In the genomic region with DNA sequence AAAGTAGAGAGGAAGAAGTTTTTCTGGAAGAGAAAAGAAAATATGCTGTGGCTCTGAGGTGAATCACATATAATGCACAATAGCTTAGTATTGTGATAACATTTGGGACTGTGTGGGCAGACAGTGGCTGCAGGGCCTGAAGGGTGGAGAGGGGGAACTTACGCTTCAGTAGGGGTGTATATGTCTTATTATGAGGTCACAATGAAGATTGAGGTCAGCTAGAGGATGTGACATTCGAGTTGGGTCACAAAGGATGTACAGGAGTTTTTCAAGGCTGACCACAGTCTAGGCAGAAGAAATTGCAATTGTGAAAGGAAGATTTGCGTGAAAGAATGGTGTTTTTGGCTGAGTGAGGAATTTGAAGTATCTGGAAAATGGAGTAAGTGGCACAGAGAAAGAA, we compare ENCODE assay signal across 26 cellular contexts.
DNase-seq lines count a peak whose midpoint lies in the region; ATAC-seq and TF ChIP-seq lines count a peak whose summit lies in the region.
"Had no signal": no experiment of that assay in that cellular context is flagged by ENCODE, and none has a peak within 500 bp of the region (broad histone marks: within the 10 kb centered on the region; RNA-seq: fewer than 3 reads in every experiment).

No MANE protein-coding gene starts in this region.

- H3K27ac Mint-ChIP-seq in CD8-positive, alpha-beta T cell, result no peak overlapping the region
- H3K27ac Mint-ChIP-seq in chondrocyte (ENCODE audit: unreplicated experiment) (peak overlapping the region; percentile 2), nephron progenitor cell (peak overlapping the region; percentile 12)
- H3K27ac Mint-ChIP-seq: activated B cell treated with CpG ODN at 0.5 μM for 24 hours; activated naive CD4-positive, alpha-beta T cell treated with anti-CD3 and anti-CD28 coated beads, Interleukin-2, amount 10 ng/mL, durations not matched to agents 7 days and 5 days; activated T-helper 1 cell treated with anti-CD3 and anti-CD28 coated beads, Interleukin-12 subunit alpha, Interleukin-12 subunit beta, Interleukin-2, Interleukin-4 antibody, amounts not matched to agents 30 ng/mL and 10 ng/mL and 1 ng/mL, durations not matched to agents 14 hours and 24 hours and 36 hours had no signal

- no peak overlapping the region for H3K4me3 Mint-ChIP-seq in CD8-positive, alpha-beta T cell
- H3K4me3 Mint-ChIP-seq in chondrocyte (ENCODE audit: unreplicated experiment), result no peak overlapping the region
- H3K4me3 Mint-ChIP-seq in nephron progenitor cell, result no peak overlapping the region
- H3K4me3 Mint-ChIP-seq: activated B cell treated with CpG ODN at 0.5 μM for 24 hours; activated naive CD4-positive, alpha-beta T cell treated with anti-CD3 and anti-CD28 coated beads, Interleukin-2, amount 10 ng/mL, durations not matched to agents 7 days and 5 days; activated T-helper 1 cell treated with anti-CD3 and anti-CD28 coated beads, Interleukin-12 subunit alpha, Interleukin-12 subunit beta, Interleukin-2, Interleukin-4 antibody, amounts not matched to agents 30 ng/mL and 10 ng/mL and 1 ng/mL, durations not matched to agents 14 hours and 24 hours and 36 hours; naive thymus-derived CD8-positive, alpha-beta T cell had no signal

- H3K36me3 Mint-ChIP-seq in CD8-positive, alpha-beta T cell, result no peaks in the 10 kb centered on the region
- H3K36me3 Mint-ChIP-seq in chondrocyte (ENCODE audit: low read depth) (no peaks in the 10 kb centered on the region), nephron progenitor cell (ENCODE audit: low read depth) (no peaks in the 10 kb centered on the region)
- H3K36me3 Mint-ChIP-seq: activated naive CD4-positive, alpha-beta T cell treated with anti-CD3 and anti-CD28 coated beads, Interleukin-2, amount 10 ng/mL, durations not matched to agents 7 days and 5 days had no signal

- no peaks in the 10 kb centered on the region for H3K4me1 ChIP-seq in CD8-positive, alpha-beta T cell (ENCODE audit: insufficient read depth, low read length)
- peaks cover 0 to 88% (median 8%) of the 10 kb centered on the region in 4 donors for H3K4me1 ChIP-seq in tibial artery

- no peak overlapping the region for H3K4me3 ChIP-seq in CD8-positive, alpha-beta T cell (ENCODE audit: low read depth, low read length)
- H3K4me3 ChIP-seq in tibial artery (no peak overlapping the region), MG63 (no peak overlapping the region)
- H3K4me3 ChIP-seq: dorsolateral prefrontal cortex, ovary, PC-9, right atrium auricular region, spleen had no signal

- no peak overlapping the region for H3K27ac ChIP-seq in CD8-positive, alpha-beta T cell (ENCODE audit: low read depth, low read length)
- peak overlapping the region in 1 of 2 donors; percentile 22 for H3K27ac ChIP-seq in tibial artery
- H3K27ac ChIP-seq: C4-2B, dorsolateral prefrontal cortex, ovary, PC-9, right atrium auricular region, spleen had no signal

- POLR2A ChIA-PET in CD8-positive, alpha-beta T cell (lab: Charles Lee), result interaction anchor here (1.4 kb wide), 1 partner anchor 15 kb away, joined by 4 read pairs; no protein-coding TSS in a partner anchor

- CTCF ChIA-PET in CD8-positive, alpha-beta T cell (lab: Charles Lee), result interaction anchor here (1.0 kb wide), 1 partner anchor 828 kb away, joined by 3 read pairs; no protein-coding TSS in a partner anchor

- DNase-seq in CD8-positive, alpha-beta T cell, result peak in 1 of 7 experiments; percentile 26
- DNase-seq in LHCN-M2 (ENCODE audit: low read depth) (peak; percentile 13), chondrocyte (ENCODE audit: low spot score) (no peak), nephron progenitor cell (no peak), tibial artery (no peak), MG63 (no peak), erythroblast (lab: John Stamatoyannopoulos, UW) (no peak)
- DNase-seq: activated B cell treated with CpG ODN at 0.5 μM for 24 hours; activated CD8-positive, alpha-beta memory T cell treated with anti-CD3 and anti-CD28 coated beads, Interleukin-2, amount 50 U/mL, for 4 hours; activated naive CD4-positive, alpha-beta T cell treated with anti-CD3 and anti-CD28 coated beads, Interleukin-2, amount 10 ng/mL, durations not matched to agents 7 days and 5 days; dorsolateral prefrontal cortex; glutamatergic neuron; GOT3; midbrain; naive thymus-derived CD8-positive, alpha-beta T cell; NCI-H187; NCI-H526 treated with DMSO at 0.1 percent for 48 hours; ovary; PC-9; SHP77; spleen; T1000 had no signal

- H3K9me3 Mint-ChIP-seq in CD8-positive, alpha-beta T cell, result no peaks in the 10 kb centered on the region
- H3K9me3 Mint-ChIP-seq in chondrocyte (ENCODE audit: low read depth) (no peaks in the 10 kb centered on the region), nephron progenitor cell (no peaks in the 10 kb centered on the region)
- H3K9me3 Mint-ChIP-seq: activated B cell treated with CpG ODN at 0.5 μM for 24 hours; activated naive CD4-positive, alpha-beta T cell treated with anti-CD3 and anti-CD28 coated beads, Interleukin-2, amount 10 ng/mL, durations not matched to agents 7 days and 5 days; activated T-helper 1 cell treated with anti-CD3 and anti-CD28 coated beads, Interleukin-12 subunit alpha, Interleukin-12 subunit beta, Interleukin-2, Interleukin-4 antibody, amounts not matched to agents 30 ng/mL and 10 ng/mL and 1 ng/mL, durations not matched to agents 14 hours and 24 hours and 36 hours; naive thymus-derived CD8-positive, alpha-beta T cell had no signal

- H3K9me3 ChIP-seq in CD8-positive, alpha-beta T cell (ENCODE audit: low read length), result no peaks in the 10 kb centered on the region
- H3K9me3 ChIP-seq in tibial artery, result no peaks in the 10 kb centered on the region
- H3K9me3 ChIP-seq in MG63, result no peaks in the 10 kb centered on the region
- H3K9me3 ChIP-seq: ovary, right atrium auricular region, spleen had no signal

- H3K27me3 ChIP-seq in CD8-positive, alpha-beta T cell (ENCODE audit: insufficient read depth, low read length), result no peaks in the 10 kb centered on the region
- H3K27me3 ChIP-seq in tibial artery (no peaks in the 10 kb centered on the region), MG63 (no peaks in the 10 kb centered on the region; the same call in 1 of the 2 replicates)
- H3K27me3 ChIP-seq: dorsolateral prefrontal cortex, ovary, right atrium auricular region, spleen had no signal

- ATAC-seq in CD8-positive, alpha-beta T cell, result peak; percentile 61
- no peak for ATAC-seq in esophagus mucosa
- ATAC-seq: naive thymus-derived CD8-positive, alpha-beta T cell had no signal

- no peaks in the 10 kb centered on the region for H3K36me3 ChIP-seq in CD8-positive, alpha-beta T cell (ENCODE audit: insufficient read depth, low read length)
- H3K36me3 ChIP-seq in tibial artery (no peaks in the 10 kb centered on the region), MG63 (no peaks in the 10 kb centered on the region)
- H3K36me3 ChIP-seq: ovary, right atrium auricular region, spleen had no signal

- intact Hi-C loops in CD8-positive, alpha-beta T cell (cut with DNase I, micrococcal nuclease), result no loop called here
- intact Hi-C loops in tibial artery (cut with DNase I; ENCODE audit: low total_unique reads), result no loop called here

- H3K4me1 Mint-ChIP-seq in CD8-positive, alpha-beta T cell (ENCODE audit: low read depth), result peaks cover 6% of the 10 kb centered on the region
- H3K4me1 Mint-ChIP-seq in chondrocyte (ENCODE audit: low read depth) (peaks cover 36% of the 10 kb centered on the region), nephron progenitor cell (peaks cover 26% of the 10 kb centered on the region)
- H3K4me1 Mint-ChIP-seq: activated naive CD4-positive, alpha-beta T cell treated with anti-CD3 and anti-CD28 coated beads, Interleukin-2, amount 10 ng/mL, durations not matched to agents 7 days and 5 days had no signal

- no peak for TF ChIP-seq POLR2A in erythroblast (IDR thresholded peaks at IDR 0.05; ENCODE audit: low read length)

- TF ChIP-seq CTCF in CD8-positive, alpha-beta T cell (IDR thresholded peaks at IDR 0.05), result no peak
- TF ChIP-seq CTCF in chondrocyte (IDR thresholded peaks at IDR 0.05) (no peak), nephron progenitor cell (IDR thresholded peaks at IDR 0.05) (no peak), tibial artery (IDR thresholded peaks at IDR 0.05) (no peak)

- no peaks in the 10 kb centered on the region for H3K27me3 Mint-ChIP-seq in CD8-positive, alpha-beta T cell (ENCODE audit: low read depth)
- H3K27me3 Mint-ChIP-seq in chondrocyte (ENCODE audit: low read depth), result no peaks in the 10 kb centered on the region
- no peaks in the 10 kb centered on the region for H3K27me3 Mint-ChIP-seq in nephron progenitor cell (ENCODE audit: low read depth, poor library complexity)
- H3K27me3 Mint-ChIP-seq: activated B cell treated with CpG ODN at 0.5 μM for 24 hours; activated naive CD4-positive, alpha-beta T cell treated with anti-CD3 and anti-CD28 coated beads, Interleukin-2, amount 10 ng/mL, durations not matched to agents 7 days and 5 days; naive thymus-derived CD8-positive, alpha-beta T cell had no signal
